In genomic region chr9:13478637-13479036, GRCh38 we compare ENCODE assay signal across 23 cellular contexts.
DNase-seq lines count a peak whose midpoint lies in the region; ATAC-seq and TF ChIP-seq lines count a peak whose summit lies in the region.
"Had no signal": no experiment of that assay in that cellular context is flagged by ENCODE, and none has a peak within 500 bp of the region (broad histone marks: within the 10 kb centered on the region; RNA-seq: fewer than 3 reads in every experiment).

No MANE protein-coding gene starts in this region.

- H3K4me3 ChIP-seq in adipocyte (ENCODE audit: low read length) (peak overlapping the region; percentile 27), left lung (no peak overlapping the region)
- H3K4me3 ChIP-seq: GM23338, HAP-1, Peyer's patch had no signal

- H3K27ac Mint-ChIP-seq in progenitor cell of endocrine pancreas, result no peak overlapping the region
- H3K27ac Mint-ChIP-seq: CD4-positive, alpha-beta memory T cell; GM23338; HFFc6; IgD-negative memory B cell had no signal

- no peak overlapping the region for H3K4me3 Mint-ChIP-seq in progenitor cell of endocrine pancreas (ENCODE audit: low read depth)
- H3K4me3 Mint-ChIP-seq: CD4-positive, alpha-beta memory T cell; GM23338; HFFc6; IgD-negative memory B cell had no signal

- H3K4me1 Mint-ChIP-seq in progenitor cell of endocrine pancreas (ENCODE audit: low read depth), result peaks cover 5% of the 10 kb centered on the region
- H3K4me1 Mint-ChIP-seq: CD4-positive, alpha-beta memory T cell had no signal

- H3K9me3 ChIP-seq in adipocyte (ENCODE audit: control insufficient read depth, low read length) (peaks cover 21% of the 10 kb centered on the region), left lung (peaks cover 0 to 18% of the 10 kb centered on the region in 2 donors)

- H3K36me3 ChIP-seq in adipocyte (ENCODE audit: control insufficient read depth, insufficient read depth, low read length, severe bottlenecking) (no peaks in the 10 kb centered on the region), left lung (no peaks in the 10 kb centered on the region)
- H3K36me3 ChIP-seq: HAP-1, Peyer's patch had no signal

- no peak overlapping the region for H3K27ac ChIP-seq in left lung
- H3K27ac ChIP-seq: Peyer's patch had no signal

- H3K4me1 ChIP-seq in adipocyte (ENCODE audit: control insufficient read depth, insufficient read depth, low read length), result peaks cover 29% of the 10 kb centered on the region
- H3K4me1 ChIP-seq in left lung, result no peaks in the 10 kb centered on the region
- H3K4me1 ChIP-seq: HAP-1, Peyer's patch had no signal

- ATAC-seq in left lung (peak; percentile 32), sciatic nerve (peak; percentile 95)
- ATAC-seq: GM23338 had no signal

- TF ChIP-seq CTCF in AG09319 (IDR thresholded peaks at IDR 0.05; ENCODE audit: low read depth, low read length) (no peak), left lung (IDR thresholded peaks at IDR 0.05) (no peak), progenitor cell of endocrine pancreas (IDR thresholded peaks at IDR 0.05; ENCODE audit: unreplicated experiment) (no peak)

- intact Hi-C loops in left lung (cut with DNase I), result no loop called here
- intact Hi-C loops in sciatic nerve (cut with DNase I), result no loop called here

- H3K9me3 Mint-ChIP-seq in progenitor cell of endocrine pancreas (ENCODE audit: low read depth), result peaks cover 24% of the 10 kb centered on the region
- H3K9me3 Mint-ChIP-seq: HFFc6 had no signal

- H3K36me3 Mint-ChIP-seq in progenitor cell of endocrine pancreas (ENCODE audit: insufficient read depth), result peaks cover 4% of the 10 kb centered on the region
- H3K36me3 Mint-ChIP-seq: CD4-positive, alpha-beta memory T cell; IgD-negative memory B cell had no signal

- H3K27me3 Mint-ChIP-seq in progenitor cell of endocrine pancreas, result no peaks in the 10 kb centered on the region
- H3K27me3 Mint-ChIP-seq: CD4-positive, alpha-beta memory T cell; IgD-negative memory B cell had no signal

- DNase-seq in AG09319 (ENCODE audit: extremely low read depth, low read depth) (peak; percentile 0), adipocyte (ENCODE audit: low read depth) (no peak), left lung (no peak), sciatic nerve (ENCODE audit: low spot score) (no peak), hypothalamus (lab: John Stamatoyannopoulos, UW) (no peak), HUDEP-2 (lab: John Stamatoyannopoulos, UW; ENCODE audit: unreplicated experiment in 76 of 76) (no peak), progenitor cell of endocrine pancreas (ENCODE audit: low spot score, unreplicated experiment) (no peak), islet precursor cell (no peak)
- DNase-seq: C1 segment of cervical spinal cord; CD4-positive, alpha-beta memory T cell; COR-L47; EL; GDM1; HFFc6; NCI-H1092; NCI-H1417 treated with DMSO at 0.1 percent for 48 hours; NCI-H1694 treated with DMSO at 0.1 percent for 48 hours; NCI-H2227 treated with DMSO at 0.1 percent for 48 hours; Peyer's patch; SHP77 treated with DMSO at 0.1 percent for 48 hours had no signal

- no peak overlapping the region for H3K9ac ChIP-seq in adipocyte (ENCODE audit: low read length)

- H3K27me3 ChIP-seq in adipocyte (replicated peaks; ENCODE audit: control insufficient read depth, insufficient read depth, low read length) (no peaks in the 10 kb centered on the region), left lung (no peaks in the 10 kb centered on the region)
- H3K27me3 ChIP-seq: Peyer's patch had no signal
